10 cellular contexts compared by ENCODE assay signal in genomic region chr3:16932877-16933276, GRCh38. TPM values are rescaled to one million over a fixed set of nuclear protein-coding genes. Genes with fewer than 3 reads are reported as not detected.
DNase-seq lines count a peak whose midpoint lies in the region; ATAC-seq and FAIRE-seq lines count a peak whose summit lies in the region.
"Had no signal": no experiment of that assay in that cellular context is flagged by ENCODE, and none has a peak within 500 bp of the region (broad histone marks: within the 10 kb centered on the region; RNA-seq: fewer than 3 reads in every experiment).

No MANE protein-coding gene starts in this region.

- no peaks in the 10 kb centered on the region for H3K9me3 Mint-ChIP-seq in CD8-positive, alpha-beta memory T cell
- no peaks in the 10 kb centered on the region for H3K9me3 Mint-ChIP-seq in activated T-helper 17 cell treated with anti-CD3 and anti-CD28 coated beads, Interleukin-2, amount 50 U/mL, for 72 hours

- H3F3A ChIP-seq in GM23248 (ENCODE audit: insufficient read depth): no peaks in the 10 kb centered on the region

- in situ Hi-C loops in GM23248 (cut with MboI): no loop called here

- H3K9ac ChIP-seq in GM23248: no peak overlapping the region

- peak overlapping the region in 6 of 8 donors; percentile 2 to 54 (median 22) for H3K27ac Mint-ChIP-seq in CD8-positive, alpha-beta memory T cell
- H3K27ac Mint-ChIP-seq in activated T-helper 17 cell treated with anti-CD3 and anti-CD28 coated beads, Interleukin-2, amount 50 U/mL, for 72 hours: peak overlapping the region; percentile 49

- H4K20me1 ChIP-seq in GM23248 (ENCODE audit: insufficient read depth): no peaks in the 10 kb centered on the region

- no peak overlapping the region for H2AFZ ChIP-seq in GM23248

- WGBS in GM23248 (ENCODE audit: low coverage in 1 of 2, low lambda C conversion rate in 2 of 2, missing lambda C conversion rate in 2 of 2), 2 experiments: 83 to 89% methylated on average over 7 of the region's 7 CpGs

- H3K27ac ChIP-seq in CD8-positive, alpha-beta memory T cell (ENCODE audit: low read depth, low read length): no peak overlapping the region
- H3K27ac ChIP-seq in GM23248: no peak overlapping the region
- H3K27ac ChIP-seq: esophagus muscularis mucosa had no signal

- peak; percentile 88 for FAIRE-seq in GM19239 (lab: Jason Lieb, UNC)
- FAIRE-seq in RCC 7860 (lab: Jason Lieb, UNC): no peak

- H3K9me3 ChIP-seq in CD8-positive, alpha-beta memory T cell (ENCODE audit: low read length): no peaks in the 10 kb centered on the region
- H3K9me3 ChIP-seq in GM23248 (ENCODE audit: low read depth): no peaks in the 10 kb centered on the region
- H3K9me3 ChIP-seq: esophagus muscularis mucosa had no signal

- no peaks in the 10 kb centered on the region for H3K27me3 ChIP-seq in CD8-positive, alpha-beta memory T cell (ENCODE audit: insufficient read depth, low read length, poor library complexity, severe bottlenecking)
- H3K27me3 ChIP-seq in GM23248 (replicated peaks; ENCODE audit: insufficient read depth): no peaks in the 10 kb centered on the region
- H3K27me3 ChIP-seq: esophagus muscularis mucosa had no signal

- POLR2A ChIA-PET in CD8-positive, alpha-beta memory T cell (lab: Charles Lee): no interaction called here

- peak overlapping the region in 1 of 7 donors; percentile 36 for H3K4me3 Mint-ChIP-seq in CD8-positive, alpha-beta memory T cell
- peak overlapping the region; percentile 44 for H3K4me3 Mint-ChIP-seq in activated T-helper 17 cell treated with anti-CD3 and anti-CD28 coated beads, Interleukin-2, amount 50 U/mL, for 72 hours

- no peaks in the 10 kb centered on the region for H3K79me2 ChIP-seq in GM23248 (ENCODE audit: insufficient read depth)

- no peak overlapping the region for H3K4me3 ChIP-seq in CD8-positive, alpha-beta memory T cell (ENCODE audit: low read length)
- H3K4me3 ChIP-seq in GM23248: no peak overlapping the region
- H3K4me3 ChIP-seq: esophagus muscularis mucosa had no signal

- H3K36me3 Mint-ChIP-seq in CD8-positive, alpha-beta memory T cell: peaks cover 3 to 23% (median 4%) of the 10 kb centered on the region in 3 donors
- H3K36me3 Mint-ChIP-seq in activated T-helper 17 cell treated with anti-CD3 and anti-CD28 coated beads, Interleukin-2, amount 50 U/mL, for 72 hours (ENCODE audit: low read depth): peaks cover 4% of the 10 kb centered on the region

- peaks cover 95 to 100% (median 99%) of the 10 kb centered on the region in 3 donors for H3K4me1 Mint-ChIP-seq in CD8-positive, alpha-beta memory T cell
- H3K4me1 Mint-ChIP-seq in activated T-helper 17 cell treated with anti-CD3 and anti-CD28 coated beads, Interleukin-2, amount 50 U/mL, for 72 hours: peaks cover 48% of the 10 kb centered on the region

- H3K27me3 Mint-ChIP-seq in CD8-positive, alpha-beta memory T cell: no peaks in the 10 kb centered on the region
- no peaks in the 10 kb centered on the region for H3K27me3 Mint-ChIP-seq in activated T-helper 17 cell treated with anti-CD3 and anti-CD28 coated beads, Interleukin-2, amount 50 U/mL, for 72 hours

- no peak for DNase-seq in CD8-positive, alpha-beta memory T cell
- DNase-seq in GM19239 (ENCODE audit: insufficient read length, low spot score): peak; percentile 12
- DNase-seq in RCC 7860 (ENCODE audit: low spot score): no peak
- no peak for DNase-seq in GM23248
- no peak for DNase-seq in left cardiac atrium
- DNase-seq: activated CD4-positive, CD25-positive, alpha-beta regulatory T cell treated with anti-CD3 and anti-CD28 coated beads, Interleukin-2, amount 50 U/mL, for 72 hours had no signal

- CTCF ChIA-PET in CD8-positive, alpha-beta memory T cell (lab: Charles Lee): interaction anchor here (0.9 kb wide), 1 partner anchor 10 kb away, joined by 3 read pairs; no protein-coding TSS in a partner anchor

- peak; percentile 41 for ATAC-seq in HG02884 (IDR thresholded peaks at IDR 0.05; ENCODE audit: unreplicated experiment)
- no peak for ATAC-seq in activated T-helper 17 cell treated with anti-CD3 and anti-CD28 coated beads, Interleukin-2, amount 50 U/mL, for 72 hours (replicated peaks)
- ATAC-seq in HG03565 (IDR thresholded peaks at IDR 0.05; ENCODE audit: unreplicated experiment): no peak
- ATAC-seq in left cardiac atrium: no peak

- no peak overlapping the region for H3K4me2 ChIP-seq in GM23248 (ENCODE audit: unreplicated experiment)

- H3K9me2 ChIP-seq in GM23248 (ENCODE audit: insufficient read depth): no peaks in the 10 kb centered on the region

- H3K36me3 ChIP-seq in CD8-positive, alpha-beta memory T cell (ENCODE audit: insufficient read depth, low read length): no peaks in the 10 kb centered on the region
- H3K36me3 ChIP-seq in GM23248 (ENCODE audit: low read depth): no peaks in the 10 kb centered on the region
- H3K36me3 ChIP-seq: esophagus muscularis mucosa had no signal

- intact Hi-C loops in left cardiac atrium (cut with DNase I): no loop called here

- peaks cover 65% of the 10 kb centered on the region for H3K4me1 ChIP-seq in CD8-positive, alpha-beta memory T cell (ENCODE audit: insufficient read depth, low read length)
- H3K4me1 ChIP-seq in GM23248 (ENCODE audit: insufficient read depth): peaks cover 8% of the 10 kb centered on the region

RNA-seq across cellular contexts. Expression of gene PLCL2, which starts 48.1 kb away (rescaled TPM):
- 10 to 100 TPM; 22.2 to 22.8 TPM for total RNA-seq in CD8-positive, alpha-beta memory T cell
- 94.9 TPM for polyA plus RNA-seq in CD8-positive, alpha-beta memory T cell
- 10 to 100 TPM; 15.1 to 16.2 TPM for total RNA-seq in activated T-helper 17 cell treated with anti-CD3 and anti-CD28 coated beads, Interleukin-2, amount 50 U/mL, for 72 hours
- total RNA-seq in GM23248 (2014; rRNA removed; shearing (Covaris generic)): 3.7 and 5.1 TPM in 2 replicates
- polyA plus RNA-seq in GM23248 (2016; fragmentation: Nextera tagmentation; extraction: Ambion mirVana): 1.4 TPM in 2 replicates
- 10 to 100 TPM; 29.3 to 38.6 TPM for total RNA-seq in left cardiac atrium
